Comparison of ENCODE assay signal across 19 cellular contexts in the genomic region with DNA sequence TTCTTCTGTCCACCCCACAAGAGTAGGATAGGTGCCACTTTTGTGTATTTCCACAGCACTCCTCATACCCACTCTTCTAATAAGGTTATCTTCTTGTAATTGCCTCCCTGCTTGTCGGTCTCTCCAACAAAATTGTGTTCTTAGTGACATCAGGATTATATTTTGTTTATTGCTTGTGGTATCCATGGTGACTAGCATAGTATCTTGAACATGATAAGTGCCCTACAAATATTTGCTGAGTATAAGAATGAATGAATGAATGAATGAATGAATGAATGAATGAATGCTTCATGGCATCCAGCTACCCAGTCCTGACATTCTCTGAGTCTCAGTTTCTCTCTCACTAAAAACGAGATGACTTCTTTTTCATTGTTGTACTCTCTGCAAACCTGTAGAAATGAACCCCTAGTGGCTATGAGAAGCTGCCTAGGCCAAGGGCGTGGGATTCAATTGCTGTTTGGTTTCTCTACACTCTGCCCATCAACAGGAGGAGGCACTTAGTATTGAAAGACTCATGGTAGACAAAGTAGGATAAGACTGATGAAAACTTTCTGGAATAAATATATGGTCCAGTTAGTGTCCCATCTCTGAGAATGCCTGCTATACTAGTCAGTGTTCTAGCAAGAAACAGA.
DNase-seq lines count a peak whose midpoint lies in the region; ATAC-seq, FAIRE-seq and TF ChIP-seq lines count a peak whose summit lies in the region.
"Had no signal": no experiment of that assay in that cellular context is flagged by ENCODE, and none has a peak within 500 bp of the region (broad histone marks: within the 10 kb centered on the region; RNA-seq: fewer than 3 reads in every experiment).

No MANE protein-coding gene starts in this region.

- BruUV-seq in GM12878 (replicated peaks; lab: Mats Ljungman, UMichigan), result no TSS peak

- TF ChIP-seq EP300 in GM12878 (IDR thresholded peaks at IDR 0.05; ENCODE audit: borderline replicate concordance in 1 of 2, control insufficient read depth in 1 of 2, low read depth in 2 of 2, low read length in 2 of 2), result no peak

- POLR2A ChIA-PET in GM12878 (lab: Charles Lee), result no interaction called here

- SMC1A ChIA-PET in GM12878 (lab: Charles Lee; ENCODE audit: uncharacterized antibody, unreplicated experiment), result interaction anchor here (0.8 kb wide), 1 partner anchor 78 kb away, joined by 3 read pairs; no protein-coding TSS in a partner anchor

- H3K4me3 ChIP-seq in AG10803 (ENCODE audit: low read length) (no peak overlapping the region), GM12878 (no peak overlapping the region), keratinocyte (ENCODE audit: control insufficient read depth in 2 of 3, extremely low read depth in 1 of 3, insufficient read depth in 2 of 3, low read depth in 1 of 3, low read length in 3 of 3) (peak overlapping the region in 1 of 3 experiments; percentile 53)
- H3K4me3 ChIP-seq: HAP-1, lower lobe of right lung, uterus had no signal

- no peaks in the 10 kb centered on the region for H3K9me1 ChIP-seq in keratinocyte (ENCODE audit: control insufficient read depth, extremely low read depth, insufficient read depth, low read length)

- TF ChIP-seq POLR2A in GM12878 (IDR thresholded peaks at IDR 0.05; ENCODE audit: low read depth, low read length), result no peak

- TF ChIP-seq CTCF in AG10803 (conservative IDR thresholded peaks at IDR 0.05; ENCODE audit: low read length), result no peak
- no peak for TF ChIP-seq CTCF in GM12878 (IDR thresholded peaks at IDR 0.05 in 2 of 3, conservative IDR thresholded peaks at IDR 0.05 in 1 of 3; ENCODE audit: control insufficient read depth in 2 of 3, extremely low read depth in 1 of 3, insufficient read depth in 1 of 3, low read depth in 3 of 3, low read length in 3 of 3)
- TF ChIP-seq CTCF in keratinocyte (optimal IDR thresholded peaks at IDR 0.05 in 1 of 3, IDR thresholded peaks at IDR 0.05 in 1 of 3, conservative IDR thresholded peaks at IDR 0.05 in 1 of 3; ENCODE audit: extremely low read depth in 1 of 3, insufficient read depth in 2 of 3, low read length in 3 of 3), result no peak

- WGBS in GM12878 (ENCODE audit: insufficient coverage, insufficient replicate concordance, low lambda C conversion rate, missing lambda C conversion rate), result 0% methylated on average over 3 of the region's 3 CpGs

- RAD21 ChIA-PET in GM12878 (lab: Charles Lee; ENCODE audit: unreplicated experiment), result no interaction called here

- H3K36me3 ChIP-seq in GM12878 (ENCODE audit: control insufficient read depth in 2 of 2, insufficient read depth in 2 of 2, low read length in 1 of 2) (no peaks in the 10 kb centered on the region), keratinocyte (ENCODE audit: control insufficient read depth in 2 of 2, extremely low read depth in 1 of 2, insufficient read depth in 2 of 2, low read length in 2 of 2) (no peaks in the 10 kb centered on the region)
- H3K36me3 ChIP-seq: HAP-1, lower lobe of right lung, uterus had no signal

- dilution Hi-C loops in keratinocyte (cut with MboI; ENCODE audit: extremely low pct_ligation_motif_present, low sequenced_read_pairs), result no loop called here

- in situ Hi-C loops in GM12878 (cut with MboI), result no loop called here

- CTCF ChIA-PET in GM12878 (lab: Yijun Ruan, JAX), result interaction anchor here (2.4 kb wide), 1 partner anchor 19 kb away, joined by 9 read pairs; no protein-coding TSS in a partner anchor

- H3K9ac ChIP-seq in GM12878 (ENCODE audit: control insufficient read depth, insufficient read depth, low read length), result no peak overlapping the region
- H3K9ac ChIP-seq in keratinocyte (ENCODE audit: control insufficient read depth, extremely low read depth, insufficient read depth, low read length), result peak overlapping the region; percentile 62

- H3K4me2 ChIP-seq in GM12878 (ENCODE audit: control insufficient read depth, insufficient read depth) (no peak overlapping the region), keratinocyte (ENCODE audit: control insufficient read depth, extremely low read depth, insufficient read depth, low read depth, low read length) (peak overlapping the region; percentile 78)

- DNase-seq in AG10803 (ENCODE audit: low read depth) (peak; percentile 3), M059J (ENCODE audit: low read depth) (peak; percentile 38), GM12878 (ENCODE audit: low read depth, low spot score) (no peak), keratinocyte (ENCODE audit: low read depth, low spot score) (no peak), mesenteric fat pad (ENCODE audit: low spot score) (no peak), NCI-H1436 (lab: John Stamatoyannopoulos, UW) (no peak), DMS114 treated with DMSO at 0.1 percent for 48 hours (lab: John Stamatoyannopoulos, UW; ENCODE audit: unreplicated experiment) (no peak)
- DNase-seq: activated CD8-positive, alpha-beta T cell treated with anti-CD3 and anti-CD28 coated beads, Interleukin-2, amount 10 ng/mL, durations not matched to agents 7 days and 5 days; activated naive CD8-positive, alpha-beta T cell treated with anti-CD3 and anti-CD28 coated beads, Interleukin-2, amount 10 ng/mL, durations not matched to agents 7 days and 5 days; CD8-positive, alpha-beta T cell; lower lobe of right lung; naive thymus-derived CD4-positive, alpha-beta T cell; NCI-H1105 treated with DMSO at 0.1 percent for 48 hours; NCI-H2171; stimulated activated CD4-positive, alpha-beta T cell treated with anti-CD3 and anti-CD28 coated beads, Interleukin-4, amount 100 ng/mL, for 24 hours; uterus had no signal

- FAIRE-seq in GM12878 (lab: Jason Lieb, UNC) (no peak), keratinocyte (lab: Jason Lieb, UNC) (no peak)

- intact Hi-C loops in GM12878 (cut with micrococcal nuclease; ENCODE audit: unreplicated experiment), result no loop called here

- no peaks in the 10 kb centered on the region for H4K20me1 ChIP-seq in GM12878 (ENCODE audit: control insufficient read depth, insufficient read depth)
- no peaks in the 10 kb centered on the region for H4K20me1 ChIP-seq in keratinocyte (ENCODE audit: control insufficient read depth, extremely low read depth, insufficient read depth, low read length)

- H2AFZ ChIP-seq in GM12878 (ENCODE audit: control insufficient read depth, low read depth, low read length) (no peak overlapping the region), keratinocyte (ENCODE audit: control insufficient read depth, low read length) (peak overlapping the region; percentile 60)

- no peak for TF ChIP-seq RAD21 in GM12878 (IDR thresholded peaks at IDR 0.05; ENCODE audit: insufficient read depth, low read depth, low read length)

- no peak for ATAC-seq in GM12878
- ATAC-seq in GM21825 (IDR thresholded peaks at IDR 0.05; ENCODE audit: unreplicated experiment), result no peak
- ATAC-seq: activated CD8-positive, alpha-beta T cell treated with anti-CD3 and anti-CD28 coated beads, Interleukin-2, amount 10 ng/mL, durations not matched to agents 7 days and 5 days; CD8-positive, alpha-beta T cell; naive thymus-derived CD4-positive, alpha-beta T cell; Right ventricle myocardium inferior had no signal

- H3K27me3 ChIP-seq in GM12878 (replicated peaks in 1 of 2; ENCODE audit: control insufficient read depth in 2 of 2, insufficient read depth in 2 of 2, low read length in 1 of 2) (peaks cover 0 to 6% of the 10 kb centered on the region in 2 experiments; a peak in 2 of 4 replicates), keratinocyte (ENCODE audit: control insufficient read depth, extremely low read depth, insufficient read depth, low read length) (no peaks in the 10 kb centered on the region)
- H3K27me3 ChIP-seq: uterus had no signal

- H3K79me2 ChIP-seq in GM12878 (ENCODE audit: control insufficient read depth, insufficient read depth, low read length) (no peaks in the 10 kb centered on the region), keratinocyte (ENCODE audit: control insufficient read depth, insufficient read depth, low read length) (no peaks in the 10 kb centered on the region)

- H3K4me1 ChIP-seq in GM12878 (ENCODE audit: control insufficient read depth, insufficient read depth, low read length) (no peaks in the 10 kb centered on the region), keratinocyte (ENCODE audit: control insufficient read depth, extremely low read depth, insufficient read depth, low read length) (peaks cover 37% of the 10 kb centered on the region)
- H3K4me1 ChIP-seq: HAP-1, lower lobe of right lung, uterus had no signal

- H3K27ac ChIP-seq in GM12878 (ENCODE audit: control insufficient read depth, insufficient read depth) (no peak overlapping the region), keratinocyte (ENCODE audit: control insufficient read depth, insufficient read depth, low read length) (peak overlapping the region; percentile 77)
- H3K27ac ChIP-seq: lower lobe of right lung, uterus had no signal

- no peaks in the 10 kb centered on the region for H3K9me3 ChIP-seq in GM12878 (replicated peaks; ENCODE audit: control insufficient read depth, insufficient read depth, low read length)
- no peaks in the 10 kb centered on the region for H3K9me3 ChIP-seq in keratinocyte (ENCODE audit: control insufficient read depth, low read depth, low read length)
- H3K9me3 ChIP-seq: HAP-1, lower lobe of right lung, uterus had no signal

TF ChIP-seq in GM12878, 131 proteins besides CTCF, POLR2A, EP300 and RAD21:
- TF ChIP-seq ZNF687 (IDR thresholded peaks at IDR 0.05) (no peak), ZNF24 (IDR thresholded peaks at IDR 0.05) (peak; percentile 68)

Comparison
In these comparisons a context has a peak if more than half of its experiments do, and no peak if none do; other contexts are left out.
1. DNase-seq: peak in AG10803 (single experiment) and M059J (single experiment); none in GM12878 (single experiment), keratinocyte (single experiment), mesenteric fat pad (single experiment), NCI-H1436 (single experiment) and DMS114 treated with DMSO at 0.1 percent for 48 hours (single experiment).